15 cellular contexts compared by ENCODE assay signal in the genomic region with DNA sequence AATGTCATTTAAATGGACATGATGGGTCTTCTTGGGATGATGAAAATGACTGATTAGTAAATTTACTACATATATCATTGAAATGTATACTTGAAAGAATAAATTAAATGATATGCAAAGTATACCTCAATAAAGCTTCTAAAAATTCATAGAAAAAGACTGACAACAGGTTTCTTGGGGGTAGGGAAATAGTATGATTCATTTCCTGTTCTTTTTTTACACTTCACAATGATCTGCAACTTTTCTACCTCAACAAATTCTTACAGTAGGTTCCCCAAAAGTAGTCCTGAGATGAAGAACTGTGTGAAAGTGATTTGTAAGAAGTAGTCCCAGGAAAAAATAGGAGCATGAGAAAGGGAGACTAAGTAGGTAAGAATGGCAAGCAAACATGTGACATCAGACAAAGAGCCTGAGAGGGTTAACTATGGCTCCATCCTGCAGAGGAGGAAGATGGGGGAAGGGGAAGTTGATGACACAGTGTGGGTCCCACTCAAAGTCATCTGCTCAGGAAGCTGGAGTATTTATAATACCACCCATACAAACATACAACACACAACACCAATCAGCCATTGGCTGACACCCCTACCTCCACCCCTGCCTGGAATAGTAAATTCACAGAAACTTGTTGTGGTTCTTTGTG.
A peak's percentile ranks its signal among the peaks of the same experiment; 100 is the strongest.
DNase-seq lines count a peak whose midpoint lies in the region; ATAC-seq and TF ChIP-seq lines count a peak whose summit lies in the region.
"Had no signal": no experiment of that assay in that cellular context is flagged by ENCODE, and none has a peak within 500 bp of the region (broad histone marks: within the 10 kb centered on the region; RNA-seq: fewer than 3 reads in every experiment).

No MANE protein-coding gene starts in this region.

- H3K36me3 Mint-ChIP-seq in activated naive CD4-positive, alpha-beta T cell treated with anti-CD3 and anti-CD28 coated beads, Interleukin-2, amount 10 ng/mL, durations not matched to agents 7 days and 5 days: no peaks in the 10 kb centered on the region
- no peaks in the 10 kb centered on the region for H3K36me3 Mint-ChIP-seq in activated CD8-positive, alpha-beta T cell treated with anti-CD3 and anti-CD28 coated beads for 36 hours (ENCODE audit: low read depth)

- no peak for TF ChIP-seq CTCF in activated CD8-positive, alpha-beta T cell treated with anti-CD3 and anti-CD28 coated beads for 36 hours (IDR thresholded peaks at IDR 0.05)

- CTCF ChIA-PET in activated naive CD4-positive, alpha-beta T cell treated with anti-CD3 and anti-CD28 coated beads, Interleukin-2, amount 10 ng/mL, durations not matched to agents 7 days and 5 days (lab: Charles Lee): no interaction called here
- CTCF ChIA-PET in activated CD8-positive, alpha-beta T cell treated with anti-CD3 and anti-CD28 coated beads for 36 hours (lab: Charles Lee): no interaction called here

- H3K4me1 Mint-ChIP-seq in activated naive CD4-positive, alpha-beta T cell treated with anti-CD3 and anti-CD28 coated beads, Interleukin-2, amount 10 ng/mL, durations not matched to agents 7 days and 5 days: peaks cover 10% of the 10 kb centered on the region
- peaks cover 13% of the 10 kb centered on the region for H3K4me1 Mint-ChIP-seq in activated CD8-positive, alpha-beta T cell treated with anti-CD3 and anti-CD28 coated beads for 36 hours (ENCODE audit: low read depth)
- peaks cover 12% of the 10 kb centered on the region for H3K4me1 Mint-ChIP-seq in stimulated activated naive CD8-positive, alpha-beta T cell treated with anti-CD3 and anti-CD28 coated beads, Interleukin-15, amount 100 ng/mL, for 72 hours

- no peak for DNase-seq in activated naive CD4-positive, alpha-beta T cell treated with anti-CD3 and anti-CD28 coated beads, Interleukin-2, amount 10 ng/mL, durations not matched to agents 7 days and 5 days
- DNase-seq in activated naive CD4-positive, alpha-beta T cell treated with anti-CD3 and anti-CD28 coated beads, Interleukin-2, amount 50 U/mL, for 16 hours: no peak
- DNase-seq in LHCN-M2 (ENCODE audit: low read depth) (peak; percentile 3), HuH-7 (ENCODE audit: low spot score) (no peak), NCI-H1092 treated with DMSO at 0.1 percent for 48 hours (lab: John Stamatoyannopoulos, UW) (no peak), amniotic stem cell (lab: John Stamatoyannopoulos, UW) (no peak)
- peak; percentile 15 for DNase-seq in activated CD8-positive, alpha-beta T cell treated with anti-CD3 and anti-CD28 coated beads for 36 hours
- DNase-seq in stimulated activated naive CD8-positive, alpha-beta T cell treated with anti-CD3 and anti-CD28 coated beads, Interleukin-15, amount 100 ng/mL, for 72 hours: no peak
- DNase-seq: heart right ventricle, kidney glomerular epithelial cell, mucosa of descending colon, NCI-H2107, NCI-H82, pancreas, substantia nigra had no signal

- peak; percentile 84 for ATAC-seq in activated CD8-positive, alpha-beta T cell treated with anti-CD3 and anti-CD28 coated beads for 36 hours
- peak; percentile 67 for ATAC-seq in stimulated activated naive CD8-positive, alpha-beta T cell treated with anti-CD3 and anti-CD28 coated beads, Interleukin-15, amount 100 ng/mL, for 72 hours
- ATAC-seq: heart right ventricle, mucosa of descending colon, pancreas had no signal

- H3K27me3 Mint-ChIP-seq in activated naive CD4-positive, alpha-beta T cell treated with anti-CD3 and anti-CD28 coated beads, Interleukin-2, amount 10 ng/mL, durations not matched to agents 7 days and 5 days: no peaks in the 10 kb centered on the region
- H3K27me3 Mint-ChIP-seq in activated CD8-positive, alpha-beta T cell treated with anti-CD3 and anti-CD28 coated beads for 36 hours: peaks cover 1% of the 10 kb centered on the region
- peaks cover 4% of the 10 kb centered on the region for H3K27me3 Mint-ChIP-seq in stimulated activated naive CD8-positive, alpha-beta T cell treated with anti-CD3 and anti-CD28 coated beads, Interleukin-15, amount 100 ng/mL, for 72 hours

- POLR2A ChIA-PET in activated CD8-positive, alpha-beta T cell treated with anti-CD3 and anti-CD28 coated beads for 36 hours (lab: Charles Lee): interaction anchor here (0.5 kb wide), 1 partner anchor 75 kb away, joined by 3 read pairs; no protein-coding TSS in a partner anchor

- intact Hi-C loops in activated CD8-positive, alpha-beta T cell treated with anti-CD3 and anti-CD28 coated beads for 36 hours (cut with micrococcal nuclease): no loop called here

- peak overlapping the region; percentile 36 for H3K4me3 Mint-ChIP-seq in activated naive CD4-positive, alpha-beta T cell treated with anti-CD3 and anti-CD28 coated beads, Interleukin-2, amount 10 ng/mL, durations not matched to agents 7 days and 5 days
- H3K4me3 Mint-ChIP-seq in activated CD8-positive, alpha-beta T cell treated with anti-CD3 and anti-CD28 coated beads for 36 hours: peak overlapping the region; percentile 32
- H3K4me3 Mint-ChIP-seq in stimulated activated naive CD8-positive, alpha-beta T cell treated with anti-CD3 and anti-CD28 coated beads, Interleukin-15, amount 100 ng/mL, for 72 hours: peak overlapping the region; percentile 46 to 71

- peaks cover 2% of the 10 kb centered on the region for H3K9me3 Mint-ChIP-seq in activated naive CD4-positive, alpha-beta T cell treated with anti-CD3 and anti-CD28 coated beads, Interleukin-2, amount 10 ng/mL, durations not matched to agents 7 days and 5 days
- no peaks in the 10 kb centered on the region for H3K9me3 Mint-ChIP-seq in activated CD8-positive, alpha-beta T cell treated with anti-CD3 and anti-CD28 coated beads for 36 hours
- H3K9me3 Mint-ChIP-seq in stimulated activated naive CD8-positive, alpha-beta T cell treated with anti-CD3 and anti-CD28 coated beads, Interleukin-15, amount 100 ng/mL, for 72 hours: no peaks in the 10 kb centered on the region

- H3K27ac Mint-ChIP-seq in activated naive CD4-positive, alpha-beta T cell treated with anti-CD3 and anti-CD28 coated beads, Interleukin-2, amount 10 ng/mL, durations not matched to agents 7 days and 5 days: peak overlapping the region; percentile 94
- peak overlapping the region; percentile 96 for H3K27ac Mint-ChIP-seq in activated CD8-positive, alpha-beta T cell treated with anti-CD3 and anti-CD28 coated beads for 36 hours
- peak overlapping the region; percentile 78 to 97 for H3K27ac Mint-ChIP-seq in stimulated activated naive CD8-positive, alpha-beta T cell treated with anti-CD3 and anti-CD28 coated beads, Interleukin-15, amount 100 ng/mL, for 72 hours

Comparison
In these comparisons a context has a peak if more than half of its experiments do, and no peak if none do; other contexts are left out.
1. DNase-seq: peak in LHCN-M2 (single experiment) and activated CD8-positive, alpha-beta T cell treated with anti-CD3 and anti-CD28 coated beads for 36 hours (single experiment); none in activated naive CD4-positive, alpha-beta T cell treated with anti-CD3 and anti-CD28 coated beads, Interleukin-2, amount 10 ng/mL, durations not matched to agents 7 days and 5 days (single experiment), activated naive CD4-positive, alpha-beta T cell treated with anti-CD3 and anti-CD28 coated beads, Interleukin-2, amount 50 U/mL, for 16 hours (single experiment), stimulated activated naive CD8-positive, alpha-beta T cell treated with anti-CD3 and anti-CD28 coated beads, Interleukin-15, amount 100 ng/mL, for 72 hours (0 of 2), HuH-7 (single experiment), NCI-H1092 treated with DMSO at 0.1 percent for 48 hours (single experiment) and amniotic stem cell (single experiment).
2. Peak in every context shown above with its lines, with median percentiles within 50 percentile points of each other: H3K27ac Mint-ChIP-seq and H3K4me3 Mint-ChIP-seq.